ENCODE assay signal across 8 cellular contexts in genomic region chr10:3757638-3758490, GRCh38. TPM values are rescaled to one million over a fixed set of nuclear protein-coding genes. Genes with fewer than 3 reads are reported as not detected.
DNase-seq lines count a peak whose midpoint lies in the region; ATAC-seq and TF ChIP-seq lines count a peak whose summit lies in the region.

No MANE protein-coding gene starts in this region.

- no peaks in the 10 kb centered on the region for H3K9me3 Mint-ChIP-seq in central memory CD8-positive, alpha-beta T cell

- DNase-seq in SK-N-SH (peak; percentile 82), anterior cingulate cortex (lab: John Stamatoyannopoulos, UW) (no peak), substantia nigra (lab: John Stamatoyannopoulos, UW) (no peak), NCI-H69 (lab: John Stamatoyannopoulos, UW) (no peak)
- peak in 1 of 2 donors; percentile 55 for DNase-seq in central memory CD8-positive, alpha-beta T cell (ENCODE audit: low spot score in 2 of 2)
- peak; percentile 76 for DNase-seq in stimulated activated CD8-positive, alpha-beta memory T cell treated with anti-CD3 and anti-CD28 coated beads, Interleukin-4, amount 100 ng/mL, for 48 hours

- CTCF ChIA-PET in SK-N-SH (lab: Yijun Ruan, JAX), result interaction anchor here (0.7 to 1.4 kb wide), 5 partner anchors 18 to 1009 kb away, joined by 3 to 4 read pairs (median 3); no protein-coding TSS in a partner anchor

- peaks cover 50% of the 10 kb centered on the region for H3K4me1 Mint-ChIP-seq in central memory CD8-positive, alpha-beta T cell

- no peak overlapping the region for H3K4me3 ChIP-seq in SK-N-SH (ENCODE audit: low read depth in 2 of 2, low read length in 1 of 2)

- H3K36me3 ChIP-seq in SK-N-SH (replicated peaks in 1 of 2; ENCODE audit: control insufficient read depth in 1 of 2, insufficient read depth in 2 of 2, low read length in 1 of 2), result no peaks in the 10 kb centered on the region

- no peaks in the 10 kb centered on the region for H3K79me2 ChIP-seq in SK-N-SH (ENCODE audit: insufficient read depth)

- H3K4me2 ChIP-seq in SK-N-SH, result no peak overlapping the region

- TF ChIP-seq EP300 in SK-N-SH (IDR thresholded peaks at IDR 0.05; ENCODE audit: borderline replicate concordance in 1 of 2, low read depth in 1 of 2, low read length in 1 of 2), result peak; percentile 70 to 95; a peak in 3 of 4 replicates

- peak; percentile 24; the same call in 1 of the 2 replicates for TF ChIP-seq RAD21 in SK-N-SH (IDR thresholded peaks at IDR 0.05; ENCODE audit: low read length)

- POLR2A ChIA-PET in SK-N-SH (lab: Yijun Ruan, JAX), result interaction anchor here (1.8 kb wide), 1 partner anchor 28 kb away, joined by 7 read pairs; the partner anchor contains the start of gene KLF6

- H3K27me3 ChIP-seq in SK-N-SH (ENCODE audit: insufficient read depth), result no peaks in the 10 kb centered on the region

- 30% methylated on average over 14 of the region's 14 CpGs for WGBS in SK-N-SH (ENCODE audit: low lambda C conversion rate)

- H3K27ac ChIP-seq in SK-N-SH (ENCODE audit: low read depth in 2 of 2, low read length in 1 of 2), result peak overlapping the region; percentile 24 to 41; a peak in 3 of 4 replicates
- H3K27ac ChIP-seq in substantia nigra (ENCODE audit: low read depth, low read length, poor library complexity, severe bottlenecking), result no peak overlapping the region

- no peaks in the 10 kb centered on the region for H3K27me3 Mint-ChIP-seq in central memory CD8-positive, alpha-beta T cell

- peaks cover 12% of the 10 kb centered on the region for H3K36me3 Mint-ChIP-seq in central memory CD8-positive, alpha-beta T cell (ENCODE audit: insufficient read depth)

- TF ChIP-seq CTCF in SK-N-SH (IDR thresholded peaks at IDR 0.05), result no peak

- peak overlapping the region; percentile 97 for H3K27ac Mint-ChIP-seq in central memory CD8-positive, alpha-beta T cell (ENCODE audit: low read depth)

- ATAC-seq in GM18499 (IDR thresholded peaks at IDR 0.05; ENCODE audit: insufficient read depth, unreplicated experiment) (peak; percentile 89), HG02623 (IDR thresholded peaks at IDR 0.05; ENCODE audit: unreplicated experiment) (peak; percentile 82)
- peak; percentile 88 for ATAC-seq in central memory CD8-positive, alpha-beta T cell (replicated peaks; ENCODE audit: extremely low read depth, poor library complexity, severe bottlenecking)

- H3F3A ChIP-seq in SK-N-SH (replicated peaks; ENCODE audit: insufficient read depth), result peaks cover 34% of the 10 kb centered on the region

- peak overlapping the region; percentile 72 for H3K4me3 Mint-ChIP-seq in central memory CD8-positive, alpha-beta T cell

- H3K4me1 ChIP-seq in SK-N-SH (ENCODE audit: control insufficient read depth in 1 of 2, insufficient read depth in 2 of 2, low read depth in 1 of 2, low read length in 1 of 2), result peaks cover 21 to 30% of the 10 kb centered on the region in 2 experiments

- no peak overlapping the region for H3K9ac ChIP-seq in SK-N-SH

- H4K20me1 ChIP-seq in SK-N-SH (ENCODE audit: insufficient read depth), result no peaks in the 10 kb centered on the region

- H3K9me2 ChIP-seq in SK-N-SH, result no peaks in the 10 kb centered on the region

- no peaks in the 10 kb centered on the region for H3K9me3 ChIP-seq in SK-N-SH

- no peak overlapping the region for H2AFZ ChIP-seq in SK-N-SH (ENCODE audit: low read depth)

TF ChIP-seq in SK-N-SH, 30 proteins besides CTCF, POLR2A, EP300 and RAD21 (continues in another document):
- TF ChIP-seq SMC3 (IDR thresholded peaks at IDR 0.05; ENCODE audit: low read depth, low read length), result peak; percentile 26; the same call in 1 of the 2 replicates
- no peak for TF ChIP-seq YY1 (IDR thresholded peaks at IDR 0.05; ENCODE audit: low read depth)
- peak; percentile 86 for TF ChIP-seq MXI1 (IDR thresholded peaks at IDR 0.05; ENCODE audit: low read depth, low read length)
- no peak for TF ChIP-seq ELF1 (IDR thresholded peaks at IDR 0.05)
- no peak for TF ChIP-seq GABPA (IDR thresholded peaks at IDR 0.05; ENCODE audit: low read depth)
- TF ChIP-seq JUND (IDR thresholded peaks at IDR 0.05), result peak; percentile 60
- TF ChIP-seq IRF3 (IDR thresholded peaks at IDR 0.05; ENCODE audit: low read depth, low read length), result no peak
- TF ChIP-seq RFX5 (IDR thresholded peaks at IDR 0.05; ENCODE audit: low read length), result no peak
- peak; percentile 94 for TF ChIP-seq TCF12 (IDR thresholded peaks at IDR 0.05)
- TF ChIP-seq, protein P1, sequence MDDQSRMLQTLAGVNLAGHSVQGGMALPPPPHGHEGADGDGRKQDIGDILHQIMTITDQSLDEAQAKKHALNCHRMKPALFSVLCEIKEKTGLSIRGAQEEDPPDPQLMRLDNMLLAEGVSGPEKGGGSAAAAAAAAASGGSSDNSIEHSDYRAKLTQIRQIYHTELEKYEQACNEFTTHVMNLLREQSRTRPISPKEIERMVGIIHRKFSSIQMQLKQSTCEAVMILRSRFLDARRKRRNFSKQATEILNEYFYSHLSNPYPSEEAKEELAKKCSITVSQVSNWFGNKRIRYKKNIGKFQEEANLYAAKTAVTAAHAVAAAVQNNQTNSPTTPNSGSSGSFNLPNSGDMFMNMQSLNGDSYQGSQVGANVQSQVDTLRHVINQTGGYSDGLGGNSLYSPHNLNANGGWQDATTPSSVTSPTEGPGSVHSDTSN (IDR thresholded peaks at IDR 0.05), result peak; percentile 61
- no peak for TF ChIP-seq SIN3A (IDR thresholded peaks at IDR 0.05; ENCODE audit: borderline replicate concordance, low read depth, low read length)
- peak; percentile 90 for TF ChIP-seq RCOR1 (IDR thresholded peaks at IDR 0.05; ENCODE audit: low read length)
- TF ChIP-seq GATA2 (CRISPR knock-in tag; IDR thresholded peaks at IDR 0.05), result no peak
- TF ChIP-seq FOXM1 (IDR thresholded peaks at IDR 0.05; ENCODE audit: low read depth), result no peak
- no peak; the same call in 1 of the 2 replicates for TF ChIP-seq POLR2AphosphoS5 (IDR thresholded peaks at IDR 0.05; ENCODE audit: low read depth, low read length)
- TF ChIP-seq EZH2phosphoT487 (IDR thresholded peaks at IDR 0.05; ENCODE audit: borderline replicate concordance, low read depth), result no peak
- no peak for TF ChIP-seq NRF1 (IDR thresholded peaks at IDR 0.05; ENCODE audit: low read depth, low read length)
- TF ChIP-seq NFIC (IDR thresholded peaks at IDR 0.05; ENCODE audit: borderline replicate concordance), result peak; percentile 64
- TF ChIP-seq CHD2 (IDR thresholded peaks at IDR 0.05; ENCODE audit: low read length, partially characterized antibody), result peak; percentile 58
- TF ChIP-seq RXRA (IDR thresholded peaks at IDR 0.05; ENCODE audit: borderline replicate concordance, low read depth), result no peak
- peak; percentile 48; the same call in 1 of the 2 replicates for TF ChIP-seq TEAD4 (IDR thresholded peaks at IDR 0.05; ENCODE audit: borderline replicate concordance, insufficient read depth)
- peak; percentile 91 for TF ChIP-seq MAX (IDR thresholded peaks at IDR 0.05; ENCODE audit: low read depth)
- no peak for TF ChIP-seq TAF1 (IDR thresholded peaks at IDR 0.05; ENCODE audit: borderline replicate concordance, low read depth, low read length)
- TF ChIP-seq MEF2A (IDR thresholded peaks at IDR 0.05; ENCODE audit: borderline replicate concordance, low read depth), result peak; percentile 91
- TF ChIP-seq, protein P2, sequence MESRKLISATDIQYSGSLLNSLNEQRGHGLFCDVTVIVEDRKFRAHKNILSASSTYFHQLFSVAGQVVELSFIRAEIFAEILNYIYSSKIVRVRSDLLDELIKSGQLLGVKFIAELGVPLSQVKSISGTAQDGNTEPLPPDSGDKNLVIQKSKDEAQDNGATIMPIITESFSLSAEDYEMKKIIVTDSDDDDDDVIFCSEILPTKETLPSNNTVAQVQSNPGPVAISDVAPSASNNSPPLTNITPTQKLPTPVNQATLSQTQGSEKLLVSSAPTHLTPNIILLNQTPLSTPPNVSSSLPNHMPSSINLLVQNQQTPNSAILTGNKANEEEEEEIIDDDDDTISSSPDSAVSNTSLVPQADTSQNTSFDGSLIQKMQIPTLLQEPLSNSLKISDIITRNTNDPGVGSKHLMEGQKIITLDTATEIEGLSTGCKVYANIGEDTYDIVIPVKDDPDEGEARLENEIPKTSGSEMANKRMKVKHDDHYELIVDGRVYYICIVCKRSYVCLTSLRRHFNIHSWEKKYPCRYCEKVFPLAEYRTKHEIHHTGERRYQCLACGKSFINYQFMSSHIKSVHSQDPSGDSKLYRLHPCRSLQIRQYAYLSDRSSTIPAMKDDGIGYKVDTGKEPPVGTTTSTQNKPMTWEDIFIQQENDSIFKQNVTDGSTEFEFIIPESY (IDR thresholded peaks at IDR 0.05; ENCODE audit: borderline replicate concordance, low read depth), result no peak

RNA-seq across cellular contexts. Expression of gene KLF6, which starts 27.1 kb away (rescaled TPM):
- 127 and 148 TPM in 2 replicates for polyA plus RNA-seq in SK-N-SH (2012; rRNA removed)
- 72.3 and 76.2 TPM in 2 replicates for polyA plus RNA-seq in SK-N-SH (2012; cell fraction: cytosol; rRNA removed)
- polyA plus RNA-seq in SK-N-SH (2012; cell fraction: nucleus; rRNA removed), result 687 and 844 TPM in 2 replicates

Comparison
In these comparisons a context has a peak if more than half of its experiments do, and no peak if none do; other contexts are left out.
1. DNase-seq: peak in SK-N-SH (single experiment) and stimulated activated CD8-positive, alpha-beta memory T cell treated with anti-CD3 and anti-CD28 coated beads, Interleukin-4, amount 100 ng/mL, for 48 hours (single experiment); none in anterior cingulate cortex (0 of 58), substantia nigra (0 of 49) and NCI-H69 (single experiment).
2. Peak in every context shown above with its lines, with median percentiles within 50 percentile points of each other: ATAC-seq.